Comparison of ENCODE assay signal across 2 cellular contexts in the genomic region with DNA sequence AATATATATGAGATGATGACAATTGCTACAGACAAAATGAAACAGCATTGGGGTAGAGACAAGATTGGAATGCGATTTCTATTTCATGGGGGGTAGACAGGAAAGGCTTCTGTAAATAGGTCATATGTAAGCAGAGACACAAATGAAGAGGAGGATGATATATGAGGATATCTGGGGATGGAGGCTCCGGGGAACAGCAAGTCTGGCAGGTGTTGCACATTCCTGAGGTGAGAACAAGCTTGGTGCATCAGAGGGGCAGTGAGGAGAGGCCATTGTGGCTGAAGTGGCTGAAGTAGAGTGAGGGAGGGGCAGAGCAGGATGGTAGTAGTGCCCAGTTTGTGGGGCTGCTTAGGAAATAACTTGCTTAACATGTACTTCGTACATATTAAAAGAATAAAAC.
TF ChIP-seq lines count a peak whose summit lies in the region.

No MANE protein-coding gene starts in this region.

TF ChIP-seq in GM23338, 12 proteins besides CTCF, POLR2A, EP300 and RAD21 (continued from another document):
- TF ChIP-seq REST (IDR thresholded peaks at IDR 0.05; ENCODE audit: unreplicated experiment) = no peak
- TF ChIP-seq, protein P1, sequence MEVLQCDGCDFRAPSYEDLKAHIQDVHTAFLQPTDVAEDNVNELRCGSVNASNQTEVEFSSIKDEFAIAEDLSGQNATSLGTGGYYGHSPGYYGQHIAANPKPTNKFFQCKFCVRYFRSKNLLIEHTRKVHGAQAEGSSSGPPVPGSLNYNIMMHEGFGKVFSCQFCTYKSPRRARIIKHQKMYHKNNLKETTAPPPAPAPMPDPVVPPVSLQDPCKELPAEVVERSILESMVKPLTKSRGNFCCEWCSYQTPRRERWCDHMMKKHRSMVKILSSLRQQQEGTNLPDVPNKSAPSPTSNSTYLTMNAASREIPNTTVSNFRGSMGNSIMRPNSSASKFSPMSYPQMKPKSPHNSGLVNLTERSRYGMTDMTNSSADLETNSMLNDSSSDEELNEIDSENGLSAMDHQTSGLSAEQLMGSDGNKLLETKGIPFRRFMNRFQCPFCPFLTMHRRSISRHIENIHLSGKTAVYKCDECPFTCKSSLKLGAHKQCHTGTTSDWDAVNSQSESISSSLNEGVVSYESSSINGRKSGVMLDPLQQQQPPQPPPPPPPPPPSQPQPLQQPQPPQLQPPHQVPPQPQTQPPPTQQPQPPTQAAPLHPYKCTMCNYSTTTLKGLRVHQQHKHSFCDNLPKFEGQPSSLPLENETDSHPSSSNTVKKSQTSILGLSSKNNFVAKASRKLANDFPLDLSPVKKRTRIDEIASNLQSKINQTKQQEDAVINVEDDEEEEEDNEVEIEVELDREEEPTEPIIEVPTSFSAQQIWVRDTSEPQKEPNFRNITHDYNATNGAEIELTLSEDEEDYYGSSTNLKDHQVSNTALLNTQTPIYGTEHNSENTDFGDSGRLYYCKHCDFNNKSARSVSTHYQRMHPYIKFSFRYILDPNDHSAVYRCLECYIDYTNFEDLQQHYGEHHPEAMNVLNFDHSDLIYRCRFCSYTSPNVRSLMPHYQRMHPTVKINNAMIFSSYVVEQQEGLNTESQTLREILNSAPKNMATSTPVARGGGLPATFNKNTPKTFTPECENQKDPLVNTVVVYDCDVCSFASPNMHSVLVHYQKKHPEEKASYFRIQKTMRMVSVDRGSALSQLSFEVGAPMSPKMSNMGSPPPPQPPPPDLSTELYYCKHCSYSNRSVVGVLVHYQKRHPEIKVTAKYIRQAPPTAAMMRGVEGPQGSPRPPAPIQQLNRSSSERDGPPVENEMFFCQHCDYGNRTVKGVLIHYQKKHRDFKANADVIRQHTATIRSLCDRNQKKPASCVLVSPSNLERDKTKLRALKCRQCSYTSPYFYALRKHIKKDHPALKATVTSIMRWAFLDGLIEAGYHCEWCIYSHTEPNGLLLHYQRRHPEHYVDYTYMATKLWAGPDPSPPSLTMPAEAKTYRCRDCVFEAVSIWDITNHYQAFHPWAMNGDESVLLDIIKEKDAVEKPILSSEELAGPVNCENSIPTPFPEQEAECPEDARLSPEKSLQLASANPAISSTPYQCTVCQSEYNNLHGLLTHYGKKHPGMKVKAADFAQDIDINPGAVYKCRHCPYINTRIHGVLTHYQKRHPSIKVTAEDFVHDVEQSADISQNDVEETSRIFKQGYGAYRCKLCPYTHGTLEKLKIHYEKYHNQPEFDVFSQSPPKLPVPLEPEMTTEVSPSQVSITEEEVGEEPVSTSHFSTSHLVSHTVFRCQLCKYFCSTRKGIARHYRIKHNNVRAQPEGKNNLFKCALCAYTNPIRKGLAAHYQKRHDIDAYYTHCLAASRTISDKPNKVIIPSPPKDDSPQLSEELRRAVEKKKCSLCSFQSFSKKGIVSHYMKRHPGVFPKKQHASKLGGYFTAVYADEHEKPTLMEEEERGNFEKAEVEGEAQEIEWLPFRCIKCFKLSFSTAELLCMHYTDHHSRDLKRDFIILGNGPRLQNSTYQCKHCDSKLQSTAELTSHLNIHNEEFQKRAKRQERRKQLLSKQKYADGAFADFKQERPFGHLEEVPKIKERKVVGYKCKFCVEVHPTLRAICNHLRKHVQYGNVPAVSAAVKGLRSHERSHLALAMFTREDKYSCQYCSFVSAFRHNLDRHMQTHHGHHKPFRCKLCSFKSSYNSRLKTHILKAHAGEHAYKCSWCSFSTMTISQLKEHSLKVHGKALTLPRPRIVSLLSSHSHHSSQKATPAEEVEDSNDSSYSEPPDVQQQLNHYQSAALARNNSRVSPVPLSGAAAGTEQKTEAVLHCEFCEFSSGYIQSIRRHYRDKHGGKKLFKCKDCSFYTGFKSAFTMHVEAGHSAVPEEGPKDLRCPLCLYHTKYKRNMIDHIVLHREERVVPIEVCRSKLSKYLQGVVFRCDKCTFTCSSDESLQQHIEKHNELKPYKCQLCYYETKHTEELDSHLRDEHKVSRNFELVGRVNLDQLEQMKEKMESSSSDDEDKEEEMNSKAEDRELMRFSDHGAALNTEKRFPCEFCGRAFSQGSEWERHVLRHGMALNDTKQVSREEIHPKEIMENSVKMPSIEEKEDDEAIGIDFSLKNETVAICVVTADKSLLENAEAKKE (CRISPR knock-in tag; IDR thresholded peaks at IDR 0.05) = no peak
- TF ChIP-seq ZNF114 (CRISPR knock-in tag; IDR thresholded peaks at IDR 0.05) = no peak
- no peak for TF ChIP-seq CREB1 (CRISPR knock-in tag; IDR thresholded peaks at IDR 0.05; ENCODE audit: low read depth)
- no peak for TF ChIP-seq POLR2AphosphoS5 (IDR thresholded peaks at IDR 0.05; ENCODE audit: low read depth)
TF ChIP-seq in GM23338: peak in this region for 0.

TF ChIP-seq in WTC11, 78 proteins besides CTCF, POLR2A, EP300 and RAD21 (continued from another document):
- TF ChIP-seq, protein P2, sequence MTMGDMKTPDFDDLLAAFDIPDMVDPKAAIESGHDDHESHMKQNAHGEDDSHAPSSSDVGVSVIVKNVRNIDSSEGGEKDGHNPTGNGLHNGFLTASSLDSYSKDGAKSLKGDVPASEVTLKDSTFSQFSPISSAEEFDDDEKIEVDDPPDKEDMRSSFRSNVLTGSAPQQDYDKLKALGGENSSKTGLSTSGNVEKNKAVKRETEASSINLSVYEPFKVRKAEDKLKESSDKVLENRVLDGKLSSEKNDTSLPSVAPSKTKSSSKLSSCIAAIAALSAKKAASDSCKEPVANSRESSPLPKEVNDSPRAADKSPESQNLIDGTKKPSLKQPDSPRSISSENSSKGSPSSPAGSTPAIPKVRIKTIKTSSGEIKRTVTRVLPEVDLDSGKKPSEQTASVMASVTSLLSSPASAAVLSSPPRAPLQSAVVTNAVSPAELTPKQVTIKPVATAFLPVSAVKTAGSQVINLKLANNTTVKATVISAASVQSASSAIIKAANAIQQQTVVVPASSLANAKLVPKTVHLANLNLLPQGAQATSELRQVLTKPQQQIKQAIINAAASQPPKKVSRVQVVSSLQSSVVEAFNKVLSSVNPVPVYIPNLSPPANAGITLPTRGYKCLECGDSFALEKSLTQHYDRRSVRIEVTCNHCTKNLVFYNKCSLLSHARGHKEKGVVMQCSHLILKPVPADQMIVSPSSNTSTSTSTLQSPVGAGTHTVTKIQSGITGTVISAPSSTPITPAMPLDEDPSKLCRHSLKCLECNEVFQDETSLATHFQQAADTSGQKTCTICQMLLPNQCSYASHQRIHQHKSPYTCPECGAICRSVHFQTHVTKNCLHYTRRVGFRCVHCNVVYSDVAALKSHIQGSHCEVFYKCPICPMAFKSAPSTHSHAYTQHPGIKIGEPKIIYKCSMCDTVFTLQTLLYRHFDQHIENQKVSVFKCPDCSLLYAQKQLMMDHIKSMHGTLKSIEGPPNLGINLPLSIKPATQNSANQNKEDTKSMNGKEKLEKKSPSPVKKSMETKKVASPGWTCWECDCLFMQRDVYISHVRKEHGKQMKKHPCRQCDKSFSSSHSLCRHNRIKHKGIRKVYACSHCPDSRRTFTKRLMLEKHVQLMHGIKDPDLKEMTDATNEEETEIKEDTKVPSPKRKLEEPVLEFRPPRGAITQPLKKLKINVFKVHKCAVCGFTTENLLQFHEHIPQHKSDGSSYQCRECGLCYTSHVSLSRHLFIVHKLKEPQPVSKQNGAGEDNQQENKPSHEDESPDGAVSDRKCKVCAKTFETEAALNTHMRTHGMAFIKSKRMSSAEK (CRISPR knock-in tag; IDR thresholded peaks at IDR 0.05; ENCODE audit: borderline replicate concordance) = no peak
- TF ChIP-seq ZNF263 (CRISPR knock-in tag; IDR thresholded peaks at IDR 0.05; ENCODE audit: low read depth) = no peak
